Comparison of ENCODE assay signal across 1 cellular context in genomic region chr17:40352044-40352778, GRCh38.
TF ChIP-seq lines count a peak whose summit lies in the region.

No MANE protein-coding gene starts in this region.

TF ChIP-seq in H1, 55 proteins besides CTCF, POLR2A, EP300 and RAD21:
- TF ChIP-seq CBX8 (IDR thresholded peaks at IDR 0.05; ENCODE audit: borderline replicate concordance, low read depth, low read length) (no peak), CHD2 (IDR thresholded peaks at IDR 0.05; ENCODE audit: low read length) (no peak), SIN3A (conservative IDR thresholded peaks at IDR 0.05 in 1 of 2, IDR thresholded peaks at IDR 0.05 in 1 of 2; ENCODE audit: low read depth in 1 of 2, low read length in 2 of 2) (no peak), E2F6 (IDR thresholded peaks at IDR 0.05) (no peak)
